ENCODE assay signal across 32 cellular contexts in genomic region chr11:113835306-113835705, GRCh38. TPM values are rescaled to one million over a fixed set of nuclear protein-coding genes. Genes with fewer than 3 reads are reported as not detected.
"Had no signal": no experiment of that assay in that cellular context is flagged by ENCODE, and none has a peak within 500 bp of the region (broad histone marks: within the 10 kb centered on the region; RNA-seq: fewer than 3 reads in every experiment).

No MANE protein-coding gene starts in this region.

- H3K4me3 ChIP-seq: esophagus muscularis mucosa, gastrocnemius medialis had no signal

- H3K27me3 Mint-ChIP-seq: activated CD8-positive, alpha-beta T cell treated with anti-CD3 and anti-CD28 coated beads for 36 hours; activated naive CD8-positive, alpha-beta T cell; activated T-helper 17 cell treated with anti-CD3 and anti-CD28 coated beads, Interleukin-2, amount 50 U/mL, for 72 hours; effector memory CD8-positive, alpha-beta T cell had no signal

- H3K27ac Mint-ChIP-seq: activated CD8-positive, alpha-beta T cell treated with anti-CD3 and anti-CD28 coated beads for 36 hours; activated naive CD8-positive, alpha-beta T cell; activated T-helper 17 cell treated with anti-CD3 and anti-CD28 coated beads, Interleukin-2, amount 50 U/mL, for 72 hours; effector memory CD8-positive, alpha-beta T cell had no signal

- DNase-seq: activated CD4-positive, alpha-beta T cell treated with anti-CD3 and anti-CD28 coated beads for 48 hours; activated CD4-positive, alpha-beta T cell treated with anti-CD3 and anti-CD28 coated beads, Interleukin-2, amount 50 U/mL, for 1 hour; activated CD4-positive, alpha-beta T cell treated with anti-CD3 and anti-CD28 coated beads, Interleukin-2, amount 50 U/mL, for 48 hours; activated CD8-positive, alpha-beta memory T cell treated with anti-CD3 and anti-CD28 coated beads for 24 hours; activated CD8-positive, alpha-beta T cell treated with anti-CD3 and anti-CD28 coated beads for 36 hours; activated effector memory CD4-positive, alpha-beta T cell treated with Interleukin-2 at 50 U/mL for 16 hours; activated gamma-delta T cell treated with Interleukin-2 at 50 U/mL for 16 hours; activated naive CD4-positive, alpha-beta T cell treated with anti-CD3 and anti-CD28 coated beads, Interleukin-2, amount 50 U/mL, for 16 hours; activated naive CD4-positive, alpha-beta T cell treated with Interleukin-2 at 50 U/mL for 16 hours; activated T-cell treated with anti-CD3 and anti-CD28 coated beads, Interleukin-2, amount 50 U/mL, for 4 hours; amniotic stem cell; anterior cingulate cortex; brain microvascular endothelial cell; caudate nucleus; cortex of kidney; dermis blood vessel endothelial cell; effector CD4-positive, alpha-beta T cell; effector memory CD8-positive, alpha-beta T cell; erythroblast; foreskin keratinocyte; gastrocnemius medialis; glutamatergic neuron; T-helper 2 cell had no signal

- H3K27me3 ChIP-seq: brain microvascular endothelial cell, esophagus muscularis mucosa, foreskin keratinocyte, gastrocnemius medialis had no signal

- H3K27ac ChIP-seq: brain microvascular endothelial cell, esophagus muscularis mucosa, foreskin keratinocyte, gastrocnemius medialis had no signal

- H3K36me3 ChIP-seq: brain microvascular endothelial cell had no signal

- H3K9me3 Mint-ChIP-seq: activated CD8-positive, alpha-beta T cell treated with anti-CD3 and anti-CD28 coated beads for 36 hours; activated T-cell treated with anti-CD3 and anti-CD28 coated beads, Interleukin-2, amount 50 U/mL, for 4 hours; activated T-helper 17 cell treated with anti-CD3 and anti-CD28 coated beads, Interleukin-2, amount 50 U/mL, for 72 hours; effector memory CD8-positive, alpha-beta T cell had no signal

- H3K4me1 ChIP-seq: foreskin keratinocyte, gastrocnemius medialis had no signal

- H3K4me3 Mint-ChIP-seq: activated CD8-positive, alpha-beta T cell treated with anti-CD3 and anti-CD28 coated beads for 36 hours; activated naive CD8-positive, alpha-beta T cell; activated T-cell treated with anti-CD3 and anti-CD28 coated beads, Interleukin-2, amount 50 U/mL, for 4 hours; activated T-helper 17 cell treated with anti-CD3 and anti-CD28 coated beads, Interleukin-2, amount 50 U/mL, for 72 hours; effector memory CD8-positive, alpha-beta T cell had no signal

- H3K9me3 ChIP-seq: esophagus muscularis mucosa, gastrocnemius medialis had no signal

- ATAC-seq: activated CD4-positive, CD25-positive, alpha-beta regulatory T cell treated with anti-CD3 and anti-CD28 coated beads, Interleukin-2, amount 50 U/mL, for 24 hours; activated CD8-positive, alpha-beta T cell treated with anti-CD3 and anti-CD28 coated beads for 36 hours; activated T-cell treated with anti-CD3 and anti-CD28 coated beads, Interleukin-2, amount 50 U/mL, for 4 hours; activated T-helper 17 cell treated with anti-CD3 and anti-CD28 coated beads, Interleukin-2, amount 50 U/mL, for 72 hours; effector memory CD8-positive, alpha-beta T cell; foreskin keratinocyte had no signal

RNA-seq across cellular contexts. Expression of gene CLDN25, which starts 55.7 kb away (rescaled TPM):
- total RNA-seq: activated CD8-positive, alpha-beta T cell treated with anti-CD3 and anti-CD28 coated beads for 36 hours; activated T-cell treated with anti-CD3 and anti-CD28 coated beads, Interleukin-2, amount 50 U/mL, for 4 hours; activated T-helper 17 cell treated with anti-CD3 and anti-CD28 coated beads, Interleukin-2, amount 50 U/mL, for 72 hours; astrocyte; bronchial epithelial cell; chondrocyte; dermis blood vessel endothelial cell; esophagus muscularis mucosa; foreskin keratinocyte; gastrocnemius medialis; T-helper 1 cell treated with Interleukin-12 subunit alpha and Interleukin-12 subunit beta and Interleukin-4 antibody, amounts not matched to agents 30 ng/mL and 1 ng/mL, for 36 hours had no signal
- polyA plus RNA-seq: adipose tissue, foreskin keratinocyte had no signal
